In the genomic region with DNA sequence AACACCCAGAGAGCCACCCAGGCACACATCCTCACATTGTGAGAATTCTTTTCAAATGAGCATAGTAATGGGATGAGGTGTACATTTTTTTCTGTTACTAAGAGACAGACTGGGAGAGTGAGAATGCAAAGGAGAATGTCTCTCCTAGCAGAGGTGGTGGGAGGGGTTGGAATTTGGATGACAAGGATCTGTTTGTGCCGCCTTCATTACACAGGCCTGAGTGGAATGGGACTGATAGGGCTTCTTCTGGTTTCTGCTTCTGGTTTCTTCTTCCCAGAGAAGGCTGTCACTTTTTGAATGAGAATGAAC, we compare ENCODE assay signal across 11 cellular contexts. TPM values are rescaled to one million over a fixed set of nuclear protein-coding genes. Genes with fewer than 3 reads are reported as not detected.
DNase-seq lines count a peak whose midpoint lies in the region; ATAC-seq, FAIRE-seq and TF ChIP-seq lines count a peak whose summit lies in the region.
"Had no signal": no experiment of that assay in that cellular context is flagged by ENCODE, and none has a peak within 500 bp of the region (broad histone marks: within the 10 kb centered on the region; RNA-seq: fewer than 3 reads in every experiment).

No MANE protein-coding gene starts in this region.

- peak; percentile 9 for ATAC-seq in body of pancreas
- ATAC-seq in upper lobe of left lung (ENCODE audit: low FRiP score in 2 of 2), result peak; percentile 35 to 58
- ATAC-seq in HG02623 (IDR thresholded peaks at IDR 0.05; ENCODE audit: unreplicated experiment), result no peak
- no peak for ATAC-seq in HG03280 (IDR thresholded peaks at IDR 0.05; ENCODE audit: unreplicated experiment)

- no peak overlapping the region for H3K4me3 ChIP-seq in body of pancreas
- H3K4me3 ChIP-seq in upper lobe of left lung, result no peak overlapping the region

- WGBS in body of pancreas, 2 donors, result 83 to 88% methylated on average over 1 of the region's 1 CpG
- 78 to 89% methylated on average over 1 of the region's 1 CpG for WGBS in upper lobe of left lung, 2 donors

- H3K4me1 ChIP-seq in body of pancreas, result peaks cover 58% of the 10 kb centered on the region
- H3K4me1 ChIP-seq in upper lobe of left lung, result peaks cover 45 to 55% (median 52%) of the 10 kb centered on the region in 4 donors

- no peak for FAIRE-seq in GM19239 (lab: Jason Lieb, UNC)
- FAIRE-seq: islet of Langerhans had no signal

- no peak for TF ChIP-seq CTCF in body of pancreas (IDR thresholded peaks at IDR 0.05)
- no peak for TF ChIP-seq CTCF in upper lobe of left lung (IDR thresholded peaks at IDR 0.05)

- intact Hi-C loops in body of pancreas (cut with DNase I), result no loop called here

- TF ChIP-seq POLR2A in body of pancreas (IDR thresholded peaks at IDR 0.05) (no peak), upper lobe of left lung (IDR thresholded peaks at IDR 0.05) (no peak)

- H3K9me3 ChIP-seq in body of pancreas, result no peaks in the 10 kb centered on the region
- no peaks in the 10 kb centered on the region for H3K9me3 ChIP-seq in upper lobe of left lung

- DNase-seq in NCI-H526 (lab: John Stamatoyannopoulos, UW) (peak; percentile 33 to 60), NCI-H526 treated with DMSO at 0.1 percent for 48 hours (lab: John Stamatoyannopoulos, UW) (no peak), body of pancreas (peak in 2 of 4 donors; percentile 21 to 29), upper lobe of left lung (no peak), GM19239 (ENCODE audit: insufficient read length, low spot score) (no peak)
- DNase-seq: AML-193, NCI-H2171 treated with DMSO at 0.1 percent for 48 hours had no signal

- TF ChIP-seq EP300 in upper lobe of left lung (IDR thresholded peaks at IDR 0.05), result no peak

- peak overlapping the region; percentile 94 to 99 (median 98) for H3K27ac ChIP-seq in body of pancreas
- H3K27ac ChIP-seq in layer of hippocampus (ENCODE audit: low read depth, low read length), result peak overlapping the region; percentile 30
- peak overlapping the region; percentile 72 to 99 (median 94) for H3K27ac ChIP-seq in upper lobe of left lung

- H3K36me3 ChIP-seq in body of pancreas (replicated peaks in 1 of 2; ENCODE audit: insufficient read depth in 1 of 2, low read depth in 2 of 2) (no peaks in the 10 kb centered on the region), upper lobe of left lung (no peaks in the 10 kb centered on the region)

- H3K27me3 ChIP-seq in body of pancreas (no peaks in the 10 kb centered on the region), layer of hippocampus (ENCODE audit: control insufficient read depth, insufficient read depth, low read length) (no peaks in the 10 kb centered on the region), upper lobe of left lung (no peaks in the 10 kb centered on the region)

RNA-seq across cellular contexts. Expression of a gene that starts 55.3 kb away (rescaled TPM):
- total RNA-seq in body of pancreas, result not detected
- not detected for total RNA-seq in upper lobe of left lung

Comparison
In these comparisons a context has a peak if more than half of its experiments do, and no peak if none do; other contexts are left out.
1. DNase-seq: peak in NCI-H526 (2 of 2); none in NCI-H526 treated with DMSO at 0.1 percent for 48 hours (single experiment), upper lobe of left lung (0 of 2) and GM19239 (single experiment).
2. ATAC-seq: peak in body of pancreas (single experiment) and upper lobe of left lung (2 of 2); none in HG02623 (single experiment) and HG03280 (single experiment).
3. H3K27ac ChIP-seq: peak in every context shown above with its lines; median percentile 98 in body of pancreas; 94 in upper lobe of left lung; 30 in layer of hippocampus.